Comparison of ENCODE assay signal across 19 cellular contexts in genomic region chr20:58970146-58970545, GRCh38. TPM values are rescaled to one million over a fixed set of nuclear protein-coding genes. Genes with fewer than 3 reads are reported as not detected.
A peak's percentile ranks its signal among the peaks of the same experiment; 100 is the strongest.
DNase-seq lines count a peak whose midpoint lies in the region; ATAC-seq lines count a peak whose summit lies in the region.
"Had no signal": no experiment of that assay in that cellular context is flagged by ENCODE, and none has a peak within 500 bp of the region (broad histone marks: within the 10 kb centered on the region; RNA-seq: fewer than 3 reads in every experiment).

No MANE protein-coding gene starts in this region.

- peak overlapping the region in 2 of 6 donors; percentile 51 to 63 for H3K27ac Mint-ChIP-seq in naive B cell
- H3K27ac Mint-ChIP-seq: T-helper 17 cell had no signal

- ATAC-seq in GM18511 (IDR thresholded peaks at IDR 0.05; ENCODE audit: unreplicated experiment), result peak; percentile 63
- peak; percentile 57 for ATAC-seq in GM21723 (IDR thresholded peaks at IDR 0.05; ENCODE audit: unreplicated experiment)
- peak; percentile 65 to 71 for ATAC-seq in naive B cell (ENCODE audit: low read depth in 2 of 2)
- ATAC-seq: K562, Right ventricle myocardium inferior, T-helper 17 cell had no signal

- no peak for DNase-seq in Karpas-422
- DNase-seq in naive B cell, result peak; percentile 4
- DNase-seq in DMS153 treated with DMSO at 0.1 percent for 48 hours (lab: John Stamatoyannopoulos, UW; ENCODE audit: unreplicated experiment), result no peak
- DNase-seq in kidney glomerular epithelial cell (lab: John Stamatoyannopoulos, UW), result no peak
- DNase-seq in T-helper 2 cell, result no peak
- DNase-seq: ACHN, DMS79, NCI-H1105 treated with DMSO at 0.1 percent for 48 hours, NCI-H1694, NCI-H2107, NCI-H510A, T-helper 17 cell had no signal

- no peaks in the 10 kb centered on the region for H3K9me2 ChIP-seq in Karpas-422 (replicated peaks; ENCODE audit: insufficient read depth, low read length)

- H3K4me1 Mint-ChIP-seq in naive B cell, result peaks cover 26 to 30% (median 27%) of the 10 kb centered on the region in 3 donors
- H3K4me1 Mint-ChIP-seq: T-helper 17 cell had no signal

- no peak overlapping the region for H3K27ac ChIP-seq in Karpas-422 (ENCODE audit: low read length)
- H3K27ac ChIP-seq: C4-2B had no signal

- no peaks in the 10 kb centered on the region for H3K79me2 ChIP-seq in Karpas-422 (ENCODE audit: low read length)

- no peak overlapping the region for H2AFZ ChIP-seq in Karpas-422 (ENCODE audit: low read length)

- H3K36me3 ChIP-seq in Karpas-422 (ENCODE audit: insufficient read depth, low read length), result no peaks in the 10 kb centered on the region

- no peaks in the 10 kb centered on the region for H3K36me3 Mint-ChIP-seq in naive B cell

- peaks cover 0 to 7% (median 3%) of the 10 kb centered on the region in 7 donors for H3K9me3 Mint-ChIP-seq in naive B cell

- no peak overlapping the region for H3K9ac ChIP-seq in Karpas-422 (ENCODE audit: low read length)

- peak overlapping the region; percentile 22 for H3K4me2 ChIP-seq in Karpas-422 (ENCODE audit: low read depth, low read length, poor library complexity, severe bottlenecking)

- H3K4me1 ChIP-seq in Karpas-422 (ENCODE audit: low read length), result peaks cover 18% of the 10 kb centered on the region

- H4K20me1 ChIP-seq in Karpas-422 (ENCODE audit: insufficient read depth, low read depth, low read length), result no peaks in the 10 kb centered on the region

- H3K4me3 ChIP-seq in Karpas-422 (ENCODE audit: low read length), result no peak overlapping the region
- H3K4me3 ChIP-seq: K562 had no signal

- no peaks in the 10 kb centered on the region for H3K27me3 Mint-ChIP-seq in naive B cell
- H3K27me3 Mint-ChIP-seq: T-helper 17 cell had no signal

- no peaks in the 10 kb centered on the region for H3K9me3 ChIP-seq in Karpas-422 (ENCODE audit: low read length)

- H3K4me3 Mint-ChIP-seq in naive B cell, result peak overlapping the region in 2 of 8 donors; percentile 7 to 30
- H3K4me3 Mint-ChIP-seq: T-helper 17 cell had no signal

- H3K27me3 ChIP-seq in Karpas-422 (ENCODE audit: low read length), result no peaks in the 10 kb centered on the region

RNA-seq across cellular contexts. Expression of gene NELFCD, which starts 10.9 kb away (rescaled TPM):
- 51.3 and 57.5 TPM in 2 replicates for total RNA-seq in Karpas-422 (2014; rRNA removed; shearing (Covaris generic); ENCODE audit: low replicate concordance)
- polyA plus RNA-seq in naive B cell (ENCODE audit: low read depth in 6 of 6), result 100 to 1,000 TPM in 1 of 6 donors, 10 to 100 TPM in 5; 78.9 to 128 (median 86.2) TPM

RNA-seq across cellular contexts. Expression of gene CTSZ, which starts 36.9 kb away (rescaled TPM):
- total RNA-seq in Karpas-422 (2014; rRNA removed; shearing (Covaris generic); ENCODE audit: low replicate concordance), result 111 and 215 TPM in 2 replicates
- 10 to 100 TPM; 15.7 to 39.6 (median 25.4) TPM for polyA plus RNA-seq in naive B cell (ENCODE audit: low read depth in 6 of 6)

RNA-seq across cellular contexts. Expression of gene TUBB1, which starts 49.1 kb away (rescaled TPM):
- not detected in 2 replicates for total RNA-seq in Karpas-422 (2014; rRNA removed; shearing (Covaris generic); ENCODE audit: low replicate concordance)
- 10 to 100 TPM in 3 of 6 donors, 1 to 10 TPM in 3; 2.5 to 16.4 (median 11.0) TPM for polyA plus RNA-seq in naive B cell (ENCODE audit: low read depth in 6 of 6)
- total RNA-seq: H4, SK-MEL-5 had no signal
